19 cellular contexts compared by ENCODE assay signal in the genomic region with DNA sequence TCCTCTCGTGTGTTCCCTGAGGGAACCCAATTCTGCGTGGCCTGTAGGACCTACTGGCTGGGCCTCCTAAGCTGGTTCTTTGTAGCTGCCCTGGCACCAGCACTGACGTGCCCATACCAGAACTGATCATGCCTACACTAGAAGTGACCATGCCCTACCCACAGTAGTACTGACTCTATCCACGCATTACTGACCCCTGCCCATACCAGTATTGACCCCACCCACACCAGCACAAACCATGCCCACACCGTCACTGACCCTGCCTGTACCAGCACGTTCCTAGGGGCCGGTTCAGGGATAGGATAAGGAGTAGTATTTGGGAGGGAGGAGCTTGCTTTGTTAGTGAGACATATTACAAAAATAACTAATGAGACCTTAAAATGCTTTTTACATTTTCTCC.
"Had no signal": no experiment of that assay in that cellular context is flagged by ENCODE, and none has a peak within 500 bp of the region (broad histone marks: within the 10 kb centered on the region; RNA-seq: fewer than 3 reads in every experiment).

No MANE protein-coding gene starts in this region.

- H3K4me3 ChIP-seq: coronary artery, dorsolateral prefrontal cortex, esophagus squamous epithelium, gastrocnemius medialis, heart right ventricle, left lung, lower lobe of right lung, mucosa of descending colon had no signal

- DNase-seq: dermis blood vessel endothelial cell; dorsolateral prefrontal cortex; effector CD4-positive, alpha-beta T cell; effector memory CD4-positive, alpha-beta T cell; esophagus squamous epithelium; foreskin melanocyte; gastrocnemius medialis; glutamatergic neuron; head of caudate nucleus; heart right ventricle; hippocampal formation; left cardiac atrium; left lung; left ventricle myocardium superior; lower lobe of right lung; mesenchymal stem cell; mucosa of descending colon had no signal

- H3K27me3 ChIP-seq: dorsolateral prefrontal cortex, esophagus squamous epithelium, gastrocnemius medialis, heart right ventricle, left lung had no signal

- H3K36me3 ChIP-seq: gastrocnemius medialis had no signal

- H3K27ac Mint-ChIP-seq: mesothelial cell of epicardium had no signal

- H3K4me1 ChIP-seq: gastrocnemius medialis, left lung, lower lobe of right lung had no signal

- H3K4me3 Mint-ChIP-seq: mesothelial cell of epicardium had no signal

- H3K9me3 ChIP-seq: esophagus squamous epithelium, gastrocnemius medialis, heart right ventricle, left lung, lower lobe of right lung, mucosa of descending colon had no signal

- H3K4me1 Mint-ChIP-seq: mesothelial cell of epicardium had no signal

- ATAC-seq: gastrocnemius medialis, heart right ventricle, left lung, left ventricle myocardium superior, lower lobe of right lung, mucosa of descending colon had no signal

- H3K27ac ChIP-seq: coronary artery, dorsolateral prefrontal cortex, esophagus squamous epithelium, gastrocnemius medialis, heart right ventricle, left lung, lower lobe of right lung had no signal
